Comparison of ENCODE assay signal across 10 cellular contexts in the genomic region with DNA sequence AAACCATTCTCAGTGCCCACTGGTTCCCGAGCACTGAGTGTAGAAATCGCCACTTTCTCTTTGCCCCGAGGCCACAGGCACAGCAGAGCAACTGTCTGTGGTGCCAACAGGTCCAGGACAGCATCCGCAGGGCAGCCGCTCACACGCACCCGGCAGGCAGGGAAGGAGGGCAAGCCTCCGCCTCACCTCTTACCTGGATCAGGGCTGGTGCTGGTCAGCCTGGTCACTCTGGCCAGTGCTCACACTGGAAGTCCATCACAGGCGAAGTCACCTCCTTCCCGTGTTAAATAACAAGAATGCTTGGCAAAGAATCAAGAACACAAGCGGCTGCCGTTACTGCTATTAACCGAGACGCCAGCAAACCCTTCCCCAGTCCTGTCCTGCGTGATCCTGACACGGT. TPM values are rescaled to one million over a fixed set of nuclear protein-coding genes. Genes with fewer than 3 reads are reported as not detected.
DNase-seq lines count a peak whose midpoint lies in the region; ATAC-seq and TF ChIP-seq lines count a peak whose summit lies in the region.
"Had no signal": no experiment of that assay in that cellular context is flagged by ENCODE, and none has a peak within 500 bp of the region (broad histone marks: within the 10 kb centered on the region; RNA-seq: fewer than 3 reads in every experiment).

No MANE protein-coding gene starts in this region.

- H3K79me2 ChIP-seq in fibroblast of lung (ENCODE audit: control insufficient read depth, insufficient read depth, low read length), result peaks cover 43% of the 10 kb centered on the region

- TF ChIP-seq CTCF in GM12875 (IDR thresholded peaks at IDR 0.05; ENCODE audit: borderline replicate concordance, insufficient read depth, low read depth, low read length) (no peak), fibroblast of lung (conservative IDR thresholded peaks at IDR 0.05 in 1 of 2, IDR thresholded peaks at IDR 0.05 in 1 of 2; ENCODE audit: low read depth in 1 of 2, low read length in 2 of 2) (no peak)

- peaks cover 40% of the 10 kb centered on the region for H3K36me3 ChIP-seq in SK-N-MC (ENCODE audit: insufficient read depth, low read length)
- peaks cover 26% of the 10 kb centered on the region for H3K36me3 ChIP-seq in fibroblast of lung (ENCODE audit: control insufficient read depth, insufficient read depth, low read length)

- H3K27ac ChIP-seq in SK-N-MC, result peak overlapping the region; percentile 25
- no peak overlapping the region for H3K27ac ChIP-seq in fibroblast of lung (ENCODE audit: insufficient read depth, low read length)

- no peaks in the 10 kb centered on the region for H3K9me3 ChIP-seq in SK-N-MC (ENCODE audit: low read depth, low read length)
- H3K9me3 ChIP-seq in fibroblast of lung (ENCODE audit: control insufficient read depth, insufficient read depth, low read depth, low read length), result no peaks in the 10 kb centered on the region

- no peaks in the 10 kb centered on the region for H3K27me3 ChIP-seq in fibroblast of lung (ENCODE audit: control insufficient read depth, insufficient read depth, low read length)

- DNase-seq in SK-N-MC (ENCODE audit: low read depth, low spot score) (no peak), fibroblast of lung (ENCODE audit: low read depth in 2 of 2) (no peak), renal cortical epithelial cell (ENCODE audit: low read depth) (peak; percentile 24), NCI-H1436 (lab: John Stamatoyannopoulos, UW) (no peak), KG1 (lab: John Stamatoyannopoulos, UW) (no peak)
- no peak for DNase-seq in activated CD8-positive, alpha-beta memory T cell treated with anti-CD3 and anti-CD28 coated beads, Interleukin-2, amount 50 U/mL, for 4 hours

- H3K9ac ChIP-seq in SK-N-MC (ENCODE audit: insufficient read length) (peak overlapping the region; percentile 98), fibroblast of lung (ENCODE audit: insufficient read depth, low read length) (no peak overlapping the region)

- H3K4me1 ChIP-seq in fibroblast of lung (ENCODE audit: control insufficient read depth, extremely low read depth, insufficient read depth, low read length), result peaks cover 16% of the 10 kb centered on the region

- ATAC-seq in GM18861 (IDR thresholded peaks at IDR 0.05; ENCODE audit: unreplicated experiment), result no peak

- peak overlapping the region; percentile 99 for H3K4me2 ChIP-seq in fibroblast of lung (ENCODE audit: extremely low read depth, insufficient read depth, low read length)

- no peaks in the 10 kb centered on the region for H4K20me1 ChIP-seq in fibroblast of lung (ENCODE audit: control insufficient read depth, extremely low read depth, insufficient read depth, low read length)

- H3K4me3 ChIP-seq in GM12875 (ENCODE audit: low read depth, low read length) (peak overlapping the region; percentile 99), SK-N-MC (peak overlapping the region; percentile 82), fibroblast of lung (replicated peaks in 1 of 4; ENCODE audit: control extremely low read depth in 1 of 4, insufficient read depth in 1 of 4, low read depth in 3 of 4, low read length in 4 of 4) (peak overlapping the region; percentile 75 to 98 (median 93))

- no peak overlapping the region for H2AFZ ChIP-seq in fibroblast of lung (ENCODE audit: low read length)

RNA-seq across cellular contexts. Expression of a gene that starts 13.7 kb away (rescaled TPM):
- total RNA-seq in fibroblast of lung, result 0.33 and 0.77 TPM in 2 replicates
- 0.16 and 0.34 TPM in 2 replicates for polyA plus RNA-seq in fibroblast of lung
- polyA plus RNA-seq in fibroblast of lung (2012), result 0.40 and 0.95 TPM in 2 replicates
- polyA minus RNA-seq in fibroblast of lung (ENCODE audit: low replicate concordance), result 0.30 TPM in 1 of 2 replicates, not detected in the other
- 0.52 and 4.0 TPM in 2 replicates for total RNA-seq in renal cortical epithelial cell
- total RNA-seq: bronchial epithelial cell had no signal

RNA-seq across cellular contexts. Expression of a gene that starts 16.6 kb away (rescaled TPM):
- total RNA-seq in fibroblast of lung (not detected in 2 replicates), renal cortical epithelial cell (not detected in 2 replicates)
- not detected in 2 replicates for polyA plus RNA-seq in fibroblast of lung
- not detected in 2 replicates for polyA plus RNA-seq in fibroblast of lung (2012)
- polyA minus RNA-seq in fibroblast of lung (ENCODE audit: low replicate concordance), result not detected in 2 replicates
- total RNA-seq: bronchial epithelial cell, NCI-H460 had no signal

RNA-seq across cellular contexts. Expression of a gene that starts 22.2 kb away (rescaled TPM):
- not detected in 2 replicates for total RNA-seq in fibroblast of lung
- not detected in 2 replicates for polyA plus RNA-seq in fibroblast of lung
- not detected in 2 replicates for polyA plus RNA-seq in fibroblast of lung (2012)
- not detected in 2 replicates for polyA minus RNA-seq in fibroblast of lung (ENCODE audit: low replicate concordance)
- not detected in 2 replicates for total RNA-seq in renal cortical epithelial cell
- total RNA-seq: bronchial epithelial cell, NCI-H460 had no signal

RNA-seq across cellular contexts. Expression of a gene that starts 31.9 kb away (rescaled TPM):
- total RNA-seq in fibroblast of lung (not detected in 2 replicates), renal cortical epithelial cell (not detected in 2 replicates)
- not detected in 2 replicates for polyA plus RNA-seq in fibroblast of lung
- polyA plus RNA-seq in fibroblast of lung (2012), result not detected in 2 replicates
- not detected in 2 replicates for polyA minus RNA-seq in fibroblast of lung (ENCODE audit: low replicate concordance)
- total RNA-seq: bronchial epithelial cell, NCI-H460 had no signal

RNA-seq across cellular contexts. Expression of a gene that starts 38.2 kb away (rescaled TPM):
- total RNA-seq in fibroblast of lung (not detected in 2 replicates), renal cortical epithelial cell (not detected in 2 replicates)
- not detected in 2 replicates for polyA plus RNA-seq in fibroblast of lung
- polyA plus RNA-seq in fibroblast of lung (2012), result not detected in 2 replicates
- not detected in 2 replicates for polyA minus RNA-seq in fibroblast of lung (ENCODE audit: low replicate concordance)
- total RNA-seq: bronchial epithelial cell, NCI-H460 had no signal
